19 cellular contexts compared by ENCODE assay signal in the genomic region with DNA sequence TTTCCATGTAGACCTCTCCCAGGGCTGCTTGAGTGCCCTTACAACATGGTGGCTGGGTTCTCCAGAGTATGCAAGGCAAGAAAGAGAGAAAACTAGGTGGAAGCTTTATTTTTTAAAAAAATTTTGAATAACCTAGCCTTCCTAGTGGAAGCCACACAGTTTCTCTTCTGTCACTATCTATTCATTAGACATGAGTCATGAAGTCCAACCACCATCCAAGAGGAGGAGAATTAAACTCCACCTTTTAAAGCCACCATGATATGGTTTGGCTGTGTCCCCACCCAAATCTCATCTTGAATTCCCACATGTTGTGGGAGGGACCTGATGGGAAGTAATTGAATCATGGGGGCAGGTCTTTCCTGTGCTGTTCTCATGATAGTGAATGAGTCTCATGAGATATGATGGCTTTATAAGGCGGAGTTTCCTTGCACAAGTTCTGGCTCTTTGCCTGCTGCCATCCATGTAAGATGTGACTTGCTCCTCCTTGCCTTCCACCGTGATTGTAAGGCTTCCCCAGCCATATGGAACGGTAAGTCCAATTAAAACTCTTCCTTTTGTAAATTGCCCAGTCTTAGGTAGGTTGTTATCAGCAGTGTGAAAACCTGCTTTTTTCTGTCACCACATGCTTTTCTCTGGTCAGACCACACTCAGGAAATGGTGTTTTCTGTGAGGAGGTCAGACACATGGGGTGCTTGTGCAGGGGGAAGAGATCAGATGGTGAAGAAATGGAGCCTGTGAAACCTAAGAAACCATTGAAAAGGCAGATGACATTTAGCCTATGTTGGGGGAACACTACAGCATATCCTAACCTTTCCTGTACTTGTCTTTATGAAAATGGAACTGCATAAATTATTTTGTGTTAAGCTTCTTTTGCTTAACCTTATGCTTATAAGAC. TPM values are rescaled to one million over a fixed set of nuclear protein-coding genes. Genes with fewer than 3 reads are reported as not detected.
A peak's percentile ranks its signal among the peaks of the same experiment; 100 is the strongest.
DNase-seq lines count a peak whose midpoint lies in the region; ATAC-seq and TF ChIP-seq lines count a peak whose summit lies in the region.
"Had no signal": no experiment of that assay in that cellular context is flagged by ENCODE, and none has a peak within 500 bp of the region (broad histone marks: within the 10 kb centered on the region; RNA-seq: fewer than 3 reads in every experiment).

No MANE protein-coding gene starts in this region.

- no peak for ATAC-seq in CD8-positive, alpha-beta T cell
- ATAC-seq in GM19395 (IDR thresholded peaks at IDR 0.05; ENCODE audit: unreplicated experiment) (peak; percentile 63), HG02885 (IDR thresholded peaks at IDR 0.05; ENCODE audit: poor library complexity, unreplicated experiment) (peak; percentile 56), GM19397 (IDR thresholded peaks at IDR 0.05; ENCODE audit: unreplicated experiment) (no peak)
- peak; percentile 87 for ATAC-seq in activated naive CD8-positive, alpha-beta T cell treated with anti-CD3 and anti-CD28 coated beads, Interleukin-2, amount 10 ng/mL, durations not matched to agents 7 days and 5 days (ENCODE audit: low read depth)
- ATAC-seq: activated CD4-positive, CD25-positive, alpha-beta regulatory T cell treated with anti-CD3 and anti-CD28 coated beads, Interleukin-2, amount 50 U/mL, for 24 hours; T-helper 17 cell had no signal

- BruUV-seq in Caco-2 (replicated peaks; lab: Mats Ljungman, UMichigan), result no TSS peak

- peaks cover 5% of the 10 kb centered on the region for H3K9me3 Mint-ChIP-seq in CD8-positive, alpha-beta T cell
- peaks cover 8% of the 10 kb centered on the region for H3K9me3 Mint-ChIP-seq in activated naive CD8-positive, alpha-beta T cell treated with anti-CD3 and anti-CD28 coated beads, Interleukin-2, amount 10 ng/mL, durations not matched to agents 7 days and 5 days
- H3K9me3 Mint-ChIP-seq in Caco-2 (ENCODE audit: unreplicated experiment), result peaks cover 21% of the 10 kb centered on the region

- CTCF ChIA-PET in CD8-positive, alpha-beta T cell (lab: Charles Lee), result no interaction called here
- CTCF ChIA-PET in Caco-2 (lab: Charles Lee), result no interaction called here

- H3K4me1 ChIP-seq in CD8-positive, alpha-beta T cell (ENCODE audit: insufficient read depth, low read length), result no peaks in the 10 kb centered on the region
- H3K4me1 ChIP-seq in Caco-2, result no peaks in the 10 kb centered on the region
- H3K4me1 ChIP-seq: right atrium auricular region, thyroid gland had no signal

- peaks cover 8% of the 10 kb centered on the region for H3K4me1 Mint-ChIP-seq in CD8-positive, alpha-beta T cell (ENCODE audit: low read depth)
- H3K4me1 Mint-ChIP-seq in activated naive CD8-positive, alpha-beta T cell treated with anti-CD3 and anti-CD28 coated beads, Interleukin-2, amount 10 ng/mL, durations not matched to agents 7 days and 5 days, result peaks cover 12% of the 10 kb centered on the region
- H3K4me1 Mint-ChIP-seq in Caco-2 (ENCODE audit: low read depth, unreplicated experiment), result no peaks in the 10 kb centered on the region

- H3K27ac ChIP-seq in CD8-positive, alpha-beta T cell (ENCODE audit: low read depth, low read length), result no peak overlapping the region
- H3K27ac ChIP-seq: right atrium auricular region, thyroid gland had no signal

- POLR2A ChIA-PET in CD8-positive, alpha-beta T cell (lab: Charles Lee), result no interaction called here
- POLR2A ChIA-PET in activated naive CD8-positive, alpha-beta T cell treated with anti-CD3 and anti-CD28 coated beads, Interleukin-2, amount 10 ng/mL, durations not matched to agents 7 days and 5 days (lab: Charles Lee), result no interaction called here
- POLR2A ChIA-PET in Caco-2 (lab: Charles Lee), result no interaction called here

- TF ChIP-seq CTCF in CD8-positive, alpha-beta T cell (IDR thresholded peaks at IDR 0.05), result no peak
- TF ChIP-seq CTCF in Caco-2 (IDR thresholded peaks at IDR 0.05; ENCODE audit: insufficient read depth in 1 of 2, low read depth in 1 of 2, low read length in 1 of 2, severe bottlenecking in 1 of 2, unreplicated experiment in 1 of 2), result no peak

- DNase-seq in CD8-positive, alpha-beta T cell, result no peak
- DNase-seq in activated naive CD8-positive, alpha-beta T cell treated with anti-CD3 and anti-CD28 coated beads, Interleukin-2, amount 10 ng/mL, durations not matched to agents 7 days and 5 days, result no peak
- no peak for DNase-seq in middle frontal gyrus (ENCODE audit: extremely low spot score, low spot score)
- no peak for DNase-seq in NCI-H1048 (lab: John Stamatoyannopoulos, UW)
- no peak for DNase-seq in Caco-2
- DNase-seq: activated T-cell treated with anti-CD3 and anti-CD28 coated beads, Interleukin-2, amount 50 U/mL, for 48 hours; amniotic stem cell; GDM1; mesenchymal stem cell; NCI-H1092; NK-92 treated with Interleukin-12 subunit alpha and Interleukin-12 subunit beta, amount 100 ng/mL, for 24 hours; Right ventricle myocardium superior; T-helper 17 cell; thyroid gland had no signal

- no peak overlapping the region for H3K4me3 ChIP-seq in CD8-positive, alpha-beta T cell (ENCODE audit: low read depth, low read length)
- no peak overlapping the region for H3K4me3 ChIP-seq in Caco-2 (ENCODE audit: low read depth, low read length)
- H3K4me3 ChIP-seq: right atrium auricular region, thyroid gland had no signal

- peak overlapping the region; percentile 1 for H3K27ac Mint-ChIP-seq in CD8-positive, alpha-beta T cell
- peak overlapping the region; percentile 73 for H3K27ac Mint-ChIP-seq in activated naive CD8-positive, alpha-beta T cell treated with anti-CD3 and anti-CD28 coated beads, Interleukin-2, amount 10 ng/mL, durations not matched to agents 7 days and 5 days
- no peak overlapping the region for H3K27ac Mint-ChIP-seq in Caco-2 (ENCODE audit: unreplicated experiment)
- H3K27ac Mint-ChIP-seq: T-helper 17 cell had no signal

- H3K9me3 ChIP-seq in CD8-positive, alpha-beta T cell (ENCODE audit: low read length), result no peaks in the 10 kb centered on the region
- H3K9me3 ChIP-seq in Caco-2, result no peaks in the 10 kb centered on the region
- H3K9me3 ChIP-seq: thyroid gland had no signal

- H3K27me3 Mint-ChIP-seq in CD8-positive, alpha-beta T cell (ENCODE audit: low read depth), result no peaks in the 10 kb centered on the region
- H3K27me3 Mint-ChIP-seq in activated naive CD8-positive, alpha-beta T cell treated with anti-CD3 and anti-CD28 coated beads, Interleukin-2, amount 10 ng/mL, durations not matched to agents 7 days and 5 days, result peaks cover 8% of the 10 kb centered on the region
- no peaks in the 10 kb centered on the region for H3K27me3 Mint-ChIP-seq in Caco-2 (ENCODE audit: insufficient read depth, unreplicated experiment)
- H3K27me3 Mint-ChIP-seq: T-helper 17 cell had no signal

- peak overlapping the region; percentile 23 for H3K4me3 Mint-ChIP-seq in CD8-positive, alpha-beta T cell
- H3K4me3 Mint-ChIP-seq in activated naive CD8-positive, alpha-beta T cell treated with anti-CD3 and anti-CD28 coated beads, Interleukin-2, amount 10 ng/mL, durations not matched to agents 7 days and 5 days, result peak overlapping the region; percentile 33
- no peak overlapping the region for H3K4me3 Mint-ChIP-seq in Caco-2 (ENCODE audit: unreplicated experiment)
- H3K4me3 Mint-ChIP-seq: T-helper 17 cell had no signal

- intact Hi-C loops in CD8-positive, alpha-beta T cell (cut with DNase I, micrococcal nuclease), result no loop called here
- intact Hi-C loops in Caco-2 (cut with micrococcal nuclease; ENCODE audit: unreplicated experiment), result no loop called here

- no peaks in the 10 kb centered on the region for H3K36me3 Mint-ChIP-seq in CD8-positive, alpha-beta T cell
- H3K36me3 Mint-ChIP-seq in activated naive CD8-positive, alpha-beta T cell treated with anti-CD3 and anti-CD28 coated beads, Interleukin-2, amount 10 ng/mL, durations not matched to agents 7 days and 5 days, result peaks cover 10% of the 10 kb centered on the region
- no peaks in the 10 kb centered on the region for H3K36me3 Mint-ChIP-seq in Caco-2 (ENCODE audit: insufficient read depth, unreplicated experiment)

- no peaks in the 10 kb centered on the region for H3K27me3 ChIP-seq in CD8-positive, alpha-beta T cell (ENCODE audit: insufficient read depth, low read length)
- H3K27me3 ChIP-seq in Caco-2 (replicated peaks; ENCODE audit: control insufficient read depth, insufficient read depth, low read length), result no peaks in the 10 kb centered on the region
- H3K27me3 ChIP-seq: right atrium auricular region, thyroid gland had no signal

- H3K36me3 ChIP-seq in CD8-positive, alpha-beta T cell (ENCODE audit: insufficient read depth, low read length), result no peaks in the 10 kb centered on the region
- H3K36me3 ChIP-seq in Caco-2 (ENCODE audit: control insufficient read depth, insufficient read depth, low read length), result no peaks in the 10 kb centered on the region
- H3K36me3 ChIP-seq: right atrium auricular region, thyroid gland had no signal

RNA-seq across cellular contexts. Expression of gene ANKRD10, which starts 57.7 kb away (rescaled TPM):
- total RNA-seq in CD8-positive, alpha-beta T cell, result 10 to 100 TPM; 71.5 to 75.0 TPM
- total RNA-seq in activated naive CD8-positive, alpha-beta T cell treated with anti-CD3 and anti-CD28 coated beads, Interleukin-2, amount 10 ng/mL, durations not matched to agents 7 days and 5 days, result 100 to 1,000 TPM; 117 to 119 TPM
- 123 and 132 TPM in 2 replicates for total RNA-seq in Caco-2 (2022)

Comparison
In these comparisons a context has a peak if more than half of its experiments do, and no peak if none do; other contexts are left out.
1. ATAC-seq: peak in GM19395 (single experiment), HG02885 (single experiment) and activated naive CD8-positive, alpha-beta T cell treated with anti-CD3 and anti-CD28 coated beads, Interleukin-2, amount 10 ng/mL, durations not matched to agents 7 days and 5 days (single experiment); none in CD8-positive, alpha-beta T cell (single experiment) and GM19397 (single experiment).